ENCODE assay signal across 18 cellular contexts in the genomic region with DNA sequence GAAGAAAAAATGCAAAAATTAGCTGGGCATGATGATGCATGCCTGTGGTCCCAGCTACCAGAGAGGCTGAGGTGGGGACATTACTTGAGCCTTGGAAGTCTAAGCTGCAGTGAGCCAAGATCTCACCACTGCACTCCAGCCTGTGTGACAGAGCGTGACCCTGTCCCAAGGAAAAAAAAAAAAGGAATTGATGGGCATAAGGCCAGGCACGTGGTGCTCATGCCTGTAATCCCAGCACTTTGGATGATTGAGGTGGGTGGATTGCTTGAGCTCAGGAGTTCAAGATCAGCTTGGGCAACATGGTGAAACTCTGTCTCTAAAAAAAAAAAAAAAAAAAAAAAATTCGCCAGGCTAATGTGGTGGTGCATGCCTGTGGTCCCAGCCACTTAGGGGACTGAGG. TPM values are rescaled to one million over a fixed set of nuclear protein-coding genes. Genes with fewer than 3 reads are reported as not detected.
DNase-seq lines count a peak whose midpoint lies in the region; ATAC-seq, FAIRE-seq and TF ChIP-seq lines count a peak whose summit lies in the region.
"Had no signal": no experiment of that assay in that cellular context is flagged by ENCODE, and none has a peak within 500 bp of the region (broad histone marks: within the 10 kb centered on the region; RNA-seq: fewer than 3 reads in every experiment).

No MANE protein-coding gene starts in this region.

- peaks cover 11% of the 10 kb centered on the region for H3K27me3 Mint-ChIP-seq in astrocyte (ENCODE audit: low read depth, unreplicated experiment)
- H3K27me3 Mint-ChIP-seq in effector memory CD8-positive, alpha-beta T cell: peaks cover 30 to 42% of the 10 kb centered on the region in 2 donors

- H3K4me1 ChIP-seq in IMR-90 (ENCODE audit: control insufficient read depth, insufficient read depth, low read length) (peaks cover 20% of the 10 kb centered on the region), astrocyte (ENCODE audit: insufficient read depth, low read length) (peaks cover 15% of the 10 kb centered on the region), neuronal stem cell (ENCODE audit: control insufficient read depth in 2 of 2, insufficient read depth in 1 of 2, low read depth in 1 of 2, low read length in 2 of 2) (peaks cover 17 to 27% of the 10 kb centered on the region in 2 donors)

- H4K5ac ChIP-seq in IMR-90 (ENCODE audit: low read depth, low read length): no peak overlapping the region

- H3K27ac Mint-ChIP-seq in astrocyte (ENCODE audit: unreplicated experiment): peak overlapping the region; percentile 95
- H3K27ac Mint-ChIP-seq in effector memory CD8-positive, alpha-beta T cell: no peak overlapping the region

- H3K14ac ChIP-seq in IMR-90 (replicated peaks; ENCODE audit: low read depth, low read length) (0 out of 2 replicates have a peak overlapping the region, but pooled peaks have one; percentile 22), neuronal stem cell (ENCODE audit: low read length) (no peak overlapping the region)

- H3K9ac ChIP-seq in IMR-90 (ENCODE audit: low read depth, low read length): no peak overlapping the region
- no peak overlapping the region for H3K9ac ChIP-seq in astrocyte (ENCODE audit: low read length)
- H3K9ac ChIP-seq in neuronal stem cell (ENCODE audit: low read depth, low read length, poor library complexity): no peak overlapping the region

- no peak overlapping the region for H3K4me3 Mint-ChIP-seq in astrocyte (ENCODE audit: unreplicated experiment)
- no peak overlapping the region for H3K4me3 Mint-ChIP-seq in effector memory CD8-positive, alpha-beta T cell

- H3K27ac ChIP-seq in AG04450 (ENCODE audit: low read depth, low read length): peak overlapping the region; percentile 71
- H3K27ac ChIP-seq in IMR-90 (ENCODE audit: insufficient read depth, low read length): no peak overlapping the region
- no peak overlapping the region for H3K27ac ChIP-seq in astrocyte (ENCODE audit: low read depth, low read length)
- no peak overlapping the region for H3K27ac ChIP-seq in neuronal stem cell (replicated peaks; ENCODE audit: low read length)
- H3K27ac ChIP-seq: C4-2B had no signal

- H3K36me3 ChIP-seq in IMR-90 (ENCODE audit: control insufficient read depth, insufficient read depth, low read length): no peaks in the 10 kb centered on the region
- no peaks in the 10 kb centered on the region for H3K36me3 ChIP-seq in astrocyte (ENCODE audit: insufficient read depth, low read length)
- H3K36me3 ChIP-seq in neuronal stem cell (replicated peaks in 1 of 2; ENCODE audit: control insufficient read depth in 2 of 2, insufficient read depth in 2 of 2, low read length in 2 of 2): no peaks in the 10 kb centered on the region

- H3K79me1 ChIP-seq in IMR-90 (ENCODE audit: low read depth in 1 of 2, low read length in 2 of 2): no peaks in the 10 kb centered on the region; a peak in 1 of 4 replicates
- no peaks in the 10 kb centered on the region for H3K79me1 ChIP-seq in neuronal stem cell (ENCODE audit: low read depth, low read length)

- peaks cover 24% of the 10 kb centered on the region for H3K9me1 ChIP-seq in IMR-90 (ENCODE audit: insufficient read depth, low read length)

- H3K79me2 ChIP-seq in astrocyte (ENCODE audit: insufficient read depth, low read length): no peaks in the 10 kb centered on the region

- peak overlapping the region; percentile 76 for H2AK9ac ChIP-seq in IMR-90 (replicated peaks; ENCODE audit: low read depth, low read length, poor library complexity)

- H2BK12ac ChIP-seq in neuronal stem cell (ENCODE audit: low read length): no peak overlapping the region

- DNase-seq in AG04450 (ENCODE audit: low read depth, low spot score): no peak
- DNase-seq in IMR-90: no peak
- DNase-seq in astrocyte (ENCODE audit: low read depth): no peak
- DNase-seq in neuronal stem cell (ENCODE audit: low spot score): no peak
- no peak for DNase-seq in effector memory CD8-positive, alpha-beta T cell
- no peak for DNase-seq in activated gamma-delta T cell (lab: John Stamatoyannopoulos, UW)
- DNase-seq: DMS 273 treated with DMSO at 0.1 percent for 48 hours, GF-D8, KBM-7, NCI-H1417 treated with DMSO at 0.1 percent for 48 hours, NCI-H2029 treated with DMSO at 0.1 percent for 48 hours, NCI-H2171 treated with DMSO at 0.1 percent for 48 hours, NCI-H774 had no signal

- peak overlapping the region; percentile 83 for H3K4ac ChIP-seq in IMR-90 (ENCODE audit: low read depth, low read length)
- H3K4ac ChIP-seq in neuronal stem cell (ENCODE audit: low read length): no peak overlapping the region

- no peak overlapping the region for H2AFZ ChIP-seq in IMR-90 (replicated peaks; ENCODE audit: low read length, poor library complexity)
- no peak overlapping the region for H2AFZ ChIP-seq in astrocyte (ENCODE audit: low read depth, low read length)
- H2AFZ ChIP-seq in neuronal stem cell (ENCODE audit: low read length): no peak overlapping the region

- no peaks in the 10 kb centered on the region for H3K36me3 Mint-ChIP-seq in astrocyte (ENCODE audit: low read depth, unreplicated experiment)
- no peaks in the 10 kb centered on the region for H3K36me3 Mint-ChIP-seq in effector memory CD8-positive, alpha-beta T cell (ENCODE audit: insufficient read depth)

- CTCF ChIA-PET in AG04450 (lab: Charles Lee) (interaction anchor here (1.5 kb wide), 1 partner anchor 65 kb away, joined by 3 read pairs; no protein-coding TSS in a partner anchor), IMR-90 (lab: Yijun Ruan, JAX) (no interaction called here)

- H3K4me3 ChIP-seq in AG04450 (ENCODE audit: low read depth, low read length) (no peak overlapping the region), IMR-90 (ENCODE audit: insufficient read depth, low read depth, low read length) (no peak overlapping the region), astrocyte (ENCODE audit: insufficient read depth, low read depth, low read length) (no peak overlapping the region), neuronal stem cell (ENCODE audit: low read length in 2 of 2) (no peak overlapping the region)

- H3K9me3 ChIP-seq in AG04450 (ENCODE audit: control insufficient read depth, insufficient read depth, low read length) (no peaks in the 10 kb centered on the region), IMR-90 (ENCODE audit: control insufficient read depth, insufficient read depth, low read length) (no peaks in the 10 kb centered on the region), astrocyte (ENCODE audit: insufficient read depth, low read depth, low read length) (no peaks in the 10 kb centered on the region), neuronal stem cell (replicated peaks in 1 of 2; ENCODE audit: control insufficient read depth in 2 of 2, insufficient read depth in 1 of 2, low read depth in 1 of 2, low read length in 2 of 2) (no peaks in the 10 kb centered on the region)

- H3K4me2 ChIP-seq in IMR-90 (ENCODE audit: low read depth, low read length): no peak overlapping the region
- H3K4me2 ChIP-seq in astrocyte (ENCODE audit: low read length): no peak overlapping the region
- no peak overlapping the region for H3K4me2 ChIP-seq in neuronal stem cell (ENCODE audit: insufficient read depth, low read length, poor library complexity, severe bottlenecking)

- H2BK5ac ChIP-seq in IMR-90 (ENCODE audit: low read depth, low read length, poor library complexity, severe bottlenecking): peak overlapping the region; percentile 96
- H2BK5ac ChIP-seq in neuronal stem cell (ENCODE audit: low read length): no peak overlapping the region

- peaks cover 3% of the 10 kb centered on the region for H3K9me3 Mint-ChIP-seq in astrocyte (ENCODE audit: unreplicated experiment)
- no peaks in the 10 kb centered on the region for H3K9me3 Mint-ChIP-seq in effector memory CD8-positive, alpha-beta T cell

- no peak for TF ChIP-seq POLR2A in IMR-90 (IDR thresholded peaks at IDR 0.05; ENCODE audit: low read depth, low read length)

- POLR2A ChIA-PET in AG04450 (lab: Yijun Ruan, JAX): interaction anchor here (0.5 to 0.8 kb wide), 2 partner anchors 12 to 57 kb away, joined by 3 read pairs; no protein-coding TSS in a partner anchor
- POLR2A ChIA-PET in IMR-90 (lab: Charles Lee; ENCODE audit: unreplicated experiment): no interaction called here

- no peak for TF ChIP-seq RAD21 in IMR-90 (IDR thresholded peaks at IDR 0.05; ENCODE audit: low read length)

- peak overlapping the region; percentile 88; the same call in 1 of the 2 replicates for H2BK120ac ChIP-seq in IMR-90 (ENCODE audit: low read depth, low read length)
- no peak overlapping the region for H2BK120ac ChIP-seq in neuronal stem cell (ENCODE audit: low read depth, low read length)

- H4K91ac ChIP-seq in IMR-90 (ENCODE audit: insufficient read depth, low read depth, low read length): peak overlapping the region; percentile 92; the same call in 1 of the 2 replicates
- no peak overlapping the region for H4K91ac ChIP-seq in neuronal stem cell (ENCODE audit: low read depth, low read length, poor library complexity)

- in situ Hi-C loops in IMR-90 (cut with MboI; ENCODE audit: low sequenced_read_pairs): no loop called here

- H3K27me3 ChIP-seq in AG04450 (ENCODE audit: control insufficient read depth, insufficient read depth, low read length) (no peaks in the 10 kb centered on the region), IMR-90 (ENCODE audit: control insufficient read depth, insufficient read depth, low read length) (no peaks in the 10 kb centered on the region), astrocyte (ENCODE audit: insufficient read depth, low read length) (no peaks in the 10 kb centered on the region), neuronal stem cell (ENCODE audit: control insufficient read depth in 3 of 3, insufficient read depth in 3 of 3, low read depth in 1 of 3, low read length in 3 of 3) (no peaks in the 10 kb centered on the region)

- H2AK5ac ChIP-seq in IMR-90 (ENCODE audit: low read depth, low read length) (peak overlapping the region; percentile 45; the same call in 1 of the 2 replicates), neuronal stem cell (ENCODE audit: low read depth, low read length) (no peak overlapping the region)

- TF ChIP-seq CTCF in AG04450 (IDR thresholded peaks at IDR 0.05; ENCODE audit: low read depth, low read length): no peak
- TF ChIP-seq CTCF in IMR-90 (conservative IDR thresholded peaks at IDR 0.05; ENCODE audit: low read depth, low read length): no peak
- TF ChIP-seq CTCF in astrocyte (IDR thresholded peaks at IDR 0.05; ENCODE audit: insufficient read depth, low read depth, low read length): no peak

- no TSS peak for BruUV-seq in IMR-90 (replicated peaks; lab: Mats Ljungman, UMichigan)

- H4K20me1 ChIP-seq in IMR-90 (ENCODE audit: insufficient read depth, low read length): no peaks in the 10 kb centered on the region
- H4K20me1 ChIP-seq in astrocyte (ENCODE audit: insufficient read depth, low read length): no peaks in the 10 kb centered on the region

- 83% methylated on average over 1 of the region's 3 CpGs; no CpG with 5 or more reads in 1 of the 2 experiments for WGBS in IMR-90 (ENCODE audit: extremely low coverage in 2 of 2, insufficient read length in 1 of 2), 2 experiments
- no CpG with 5 or more reads among the region's 3 CpGs for WGBS in neuronal stem cell (ENCODE audit: extremely low coverage in 2 of 2, insufficient read length in 2 of 2, insufficient replicate concordance in 1 of 2), 2 donors

- peak overlapping the region; percentile 42; the same call in 1 of the 2 replicates for H3K18ac ChIP-seq in IMR-90 (ENCODE audit: low read depth, low read length)
- H3K18ac ChIP-seq in neuronal stem cell (ENCODE audit: low read length): no peak overlapping the region

- 0 out of 2 replicates have a peak overlapping the region, but pooled peaks have one; percentile 81 for H2BK20ac ChIP-seq in IMR-90 (ENCODE audit: low read depth, low read length)

- intact Hi-C loops in IMR-90 (cut with micrococcal nuclease): loop anchor here (5.0 kb wide), 1 partner anchor 36 kb away; no protein-coding TSS in a partner anchor

- H3K56ac ChIP-seq in IMR-90 (ENCODE audit: extremely low read depth, insufficient read depth, low read length): no peak overlapping the region

- peak overlapping the region; percentile 37; the same call in 1 of the 3 replicates for H2BK15ac ChIP-seq in IMR-90 (ENCODE audit: low read depth, low read length)
- H2BK15ac ChIP-seq in neuronal stem cell (ENCODE audit: low read length): peak overlapping the region; percentile 19

- ATAC-seq in IMR-90 (ENCODE audit: low read depth) (no peak), HG02852 (IDR thresholded peaks at IDR 0.05; ENCODE audit: unreplicated experiment) (no peak), GM19035 (IDR thresholded peaks at IDR 0.05; ENCODE audit: unreplicated experiment) (no peak)
- no peak for ATAC-seq in effector memory CD8-positive, alpha-beta T cell (replicated peaks)
- ATAC-seq: Right ventricle myocardium inferior had no signal

- peaks cover 24% of the 10 kb centered on the region for H3K4me1 Mint-ChIP-seq in astrocyte (ENCODE audit: low read depth, unreplicated experiment)
- no peaks in the 10 kb centered on the region for H3K4me1 Mint-ChIP-seq in effector memory CD8-positive, alpha-beta T cell (ENCODE audit: low read depth in 2 of 2)

- dilution Hi-C loops in IMR-90 (cut with HindIII; ENCODE audit: low sequenced_read_pairs, unreplicated experiment): no loop called here

- peak overlapping the region in 1 of 2 experiments; percentile 91; a peak in 2 of 4 replicates for H4K8ac ChIP-seq in IMR-90 (ENCODE audit: low read depth in 2 of 2, low read length in 2 of 2)
- H4K8ac ChIP-seq in neuronal stem cell (ENCODE audit: low read depth, low read length): no peak overlapping the region

- H3K23ac ChIP-seq in IMR-90 (ENCODE audit: low read depth, low read length) (no peak overlapping the region), neuronal stem cell (ENCODE audit: low read depth, low read length, poor library complexity) (no peak overlapping the region)

- no peak for FAIRE-seq in astrocyte (lab: Jason Lieb, UNC)
- FAIRE-seq: A204.1 had no signal

RNA-seq across cellular contexts. Expression of a gene that starts 55.8 kb away (rescaled TPM):
- 168 and 204 TPM in 2 replicates for polyA plus RNA-seq in AG04450 (2011; rRNA removed)
- polyA minus RNA-seq in AG04450 (2011; rRNA and poly(A)+ RNA removed): 319 and 332 TPM in 2 replicates
- total RNA-seq in IMR-90 (2012; rRNA removed): 290 and 311 TPM in 2 replicates
- polyA plus RNA-seq in IMR-90 (2012; rRNA removed): 172 TPM in 2 replicates
- polyA plus RNA-seq in IMR-90 (2012; cell fraction: cytosol; rRNA removed): 65.5 and 87.1 TPM in 2 replicates
- polyA plus RNA-seq in IMR-90 (2012; cell fraction: nucleus; rRNA removed; ENCODE audit: low replicate concordance): 90.6 and 259 TPM in 2 replicates
- total RNA-seq in astrocyte: 103 and 114 TPM in 2 replicates
- polyA plus RNA-seq in neuronal stem cell (2013, experiment 1 of 2): 22.6 TPM
- polyA plus RNA-seq in neuronal stem cell (2013, experiment 2 of 2): 22.2 TPM
